In the genomic region with DNA sequence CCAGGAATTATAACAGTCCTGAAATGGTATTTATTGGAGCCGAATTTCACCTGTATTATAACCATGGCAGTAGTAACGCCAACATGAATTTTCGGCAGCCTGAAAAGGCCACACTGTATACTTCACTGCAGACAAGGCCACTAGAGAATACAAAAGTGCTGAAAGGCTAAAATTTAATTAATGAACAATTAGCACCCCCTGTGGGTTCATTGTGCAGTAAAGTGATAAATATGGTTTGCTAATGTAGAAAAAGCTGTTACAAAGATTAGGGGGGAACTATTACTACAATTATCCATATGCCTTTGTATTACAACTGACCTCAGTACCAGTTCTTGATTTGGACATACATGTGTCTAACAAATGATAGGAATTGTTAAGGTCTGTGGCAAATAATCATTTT, we compare ENCODE assay signal across 15 cellular contexts.
"Had no signal": no experiment of that assay in that cellular context is flagged by ENCODE, and none has a peak within 500 bp of the region (broad histone marks: within the 10 kb centered on the region; RNA-seq: fewer than 3 reads in every experiment).

No MANE protein-coding gene starts in this region.

- H3K27ac ChIP-seq: dorsolateral prefrontal cortex, epithelial cell of prostate, thyroid gland had no signal

- ATAC-seq: left lobe of liver; stimulated activated naive B cell treated with anti-CD40 and anti-IgM and Interleukin-4, amounts not matched to agents 10 μg/mL and 1 μg/mL and 100 μg/mL, for 72 hours; T-helper 17 cell had no signal

- FAIRE-seq: keratinocyte had no signal

- H3K4me3 ChIP-seq: dorsolateral prefrontal cortex, sigmoid colon, thyroid gland, uterus had no signal

- H3K27me3 ChIP-seq: dorsolateral prefrontal cortex, sigmoid colon, thyroid gland, uterus had no signal

- DNase-seq: activated B cell treated with CpG ODN at 0.5 μM for 24 hours; activated CD4-positive, alpha-beta memory T cell treated with anti-CD3 and anti-CD28 coated beads for 36 hours; activated CD4-positive, alpha-beta T cell treated with anti-CD3 and anti-CD28 coated beads for 4 hours; dorsolateral prefrontal cortex; foreskin melanocyte; head of caudate nucleus; midbrain; sigmoid colon; stimulated activated naive B cell treated with anti-CD40 and anti-IgM and Interleukin-4, amounts not matched to agents 10 μg/mL and 1 μg/mL and 100 μg/mL, for 72 hours; T-helper 17 cell; thyroid gland; uterus had no signal

- H3K36me3 ChIP-seq: sigmoid colon, thyroid gland, uterus had no signal

- H3K4me1 ChIP-seq: uterus had no signal

- H3K9me3 ChIP-seq: sigmoid colon, thyroid gland, uterus had no signal
